ENCODE assay signal across 18 cellular contexts in genomic region chr22:34000879-34001526, GRCh38.
DNase-seq lines count a peak whose midpoint lies in the region; ATAC-seq and TF ChIP-seq lines count a peak whose summit lies in the region.
"Had no signal": no experiment of that assay in that cellular context is flagged by ENCODE, and none has a peak within 500 bp of the region (broad histone marks: within the 10 kb centered on the region; RNA-seq: fewer than 3 reads in every experiment).

No MANE protein-coding gene starts in this region.

- H3K4me1 Mint-ChIP-seq in osteocyte (ENCODE audit: unreplicated experiment), result no peaks in the 10 kb centered on the region
- H3K4me1 Mint-ChIP-seq: B cell had no signal

- H3K36me3 ChIP-seq in liver (ENCODE audit: control insufficient read depth in 4 of 4, insufficient read depth in 3 of 4, low read depth in 1 of 4, low read length in 3 of 4), result no peaks in the 10 kb centered on the region
- H3K36me3 ChIP-seq: BLaER1 treated with 17β-estradiol and CSF1 and Interleukin-3, amounts not matched to agents 10 nM and 100 nM had no signal

- ATAC-seq in left lobe of liver, result peak; percentile 73
- no peak for ATAC-seq in HG03045 (IDR thresholded peaks at IDR 0.05; ENCODE audit: unreplicated experiment)
- ATAC-seq: A549; CD8-positive, alpha-beta T cell had no signal

- peak overlapping the region in 1 of 2 donors; percentile 35 for H3K9ac ChIP-seq in liver (ENCODE audit: low read depth in 1 of 2, low read length in 2 of 2)
- H3K9ac ChIP-seq: BLaER1 treated with 17β-estradiol and CSF1 and Interleukin-3, amounts not matched to agents 10 nM and 100 nM had no signal

- peak overlapping the region in 1 of 3 donors; percentile 25 for H3K4me3 ChIP-seq in liver (ENCODE audit: low read depth in 1 of 3, low read length in 3 of 3)
- H3K4me3 ChIP-seq: A549; BLaER1 treated with 17β-estradiol and CSF1 and Interleukin-3, amounts not matched to agents 10 nM and 100 nM had no signal

- WGBS in liver, result 54% methylated on average over 2 of the region's 2 CpGs

- peaks cover 9 to 50% (median 24%) of the 10 kb centered on the region in 4 donors for H3K4me1 ChIP-seq in liver (ENCODE audit: control insufficient read depth in 4 of 4, insufficient read depth in 4 of 4, low read length in 3 of 4)
- H3K4me1 ChIP-seq: A549; BLaER1 treated with 17β-estradiol and CSF1 and Interleukin-3, amounts not matched to agents 10 nM and 100 nM; Caco-2 had no signal

- no peak overlapping the region for H3K27ac Mint-ChIP-seq in osteocyte (ENCODE audit: unreplicated experiment)
- H3K27ac Mint-ChIP-seq: B cell; CD4-positive, alpha-beta T cell; CD8-positive, alpha-beta T cell had no signal

- no peaks in the 10 kb centered on the region for H3K36me3 Mint-ChIP-seq in osteocyte (ENCODE audit: unreplicated experiment)
- H3K36me3 Mint-ChIP-seq: CD8-positive, alpha-beta T cell had no signal

- H3K27me3 ChIP-seq in liver (ENCODE audit: control insufficient read depth in 4 of 4, insufficient read depth in 4 of 4, low read length in 3 of 4), result no peaks in the 10 kb centered on the region
- H3K27me3 ChIP-seq: BLaER1 treated with 17β-estradiol and CSF1 and Interleukin-3, amounts not matched to agents 10 nM and 100 nM had no signal

- peak overlapping the region; percentile 57 to 72 for H3K27ac ChIP-seq in liver (ENCODE audit: low read depth in 1 of 2, low read length in 2 of 2)
- H3K27ac ChIP-seq: 22Rv1; A549; BLaER1 treated with 17β-estradiol and CSF1 and Interleukin-3, amounts not matched to agents 10 nM and 100 nM; C4-2B had no signal

- H3K9me3 Mint-ChIP-seq in osteocyte (ENCODE audit: unreplicated experiment), result peaks cover 49% of the 10 kb centered on the region

- DNase-seq in left lobe of liver (ENCODE audit: low spot score), result peak; percentile 74
- DNase-seq in osteocyte (ENCODE audit: extremely low spot score, unreplicated experiment), result peak; percentile 10
- no peak for DNase-seq in NCI-H82 (lab: John Stamatoyannopoulos, UW)
- DNase-seq in NCI-H1694 (lab: John Stamatoyannopoulos, UW), result no peak
- DNase-seq: AML-193; Caco-2; Calu3; CD4-positive, alpha-beta T cell; CD8-positive, alpha-beta T cell; DMS79 treated with DMSO at 0.1 percent for 48 hours; GF-D8 had no signal

- peak; percentile 31 to 34 for TF ChIP-seq RAD21 in liver (IDR thresholded peaks at IDR 0.05)

- no peaks in the 10 kb centered on the region for H3K27me3 Mint-ChIP-seq in osteocyte (ENCODE audit: unreplicated experiment)
- H3K27me3 Mint-ChIP-seq: CD4-positive, alpha-beta T cell had no signal

- no peaks in the 10 kb centered on the region for H3K9me3 ChIP-seq in liver (ENCODE audit: control insufficient read depth in 4 of 4, low read length in 3 of 4)
- H3K9me3 ChIP-seq: A549 had no signal

- no peak overlapping the region for H3K4me3 Mint-ChIP-seq in osteocyte (ENCODE audit: unreplicated experiment)
- H3K4me3 Mint-ChIP-seq: B cell; CD4-positive, alpha-beta T cell; CD8-positive, alpha-beta T cell had no signal

- TF ChIP-seq CTCF in liver (IDR thresholded peaks at IDR 0.05; ENCODE audit: low read depth, low read length, missing input control) (no peak), osteocyte (IDR thresholded peaks at IDR 0.05) (no peak)

TF ChIP-seq in liver, 16 proteins besides CTCF, POLR2A, EP300 and RAD21:
- TF ChIP-seq SP1 (IDR thresholded peaks at IDR 0.05) (peak; percentile 98), NR2F2 (IDR thresholded peaks at IDR 0.05) (no peak), GABPA (IDR thresholded peaks at IDR 0.05 in 1 of 2, conservative IDR thresholded peaks at IDR 0.05 in 1 of 2) (peak in 1 of 2 donors; percentile 11), HNF4A (conservative IDR thresholded peaks at IDR 0.05) (peak; percentile 94 to 97), HNF4G (IDR thresholded peaks at IDR 0.05) (peak; percentile 89), FOXA2 (IDR thresholded peaks at IDR 0.05) (peak; percentile 41), FOXA1 (IDR thresholded peaks at IDR 0.05) (no peak), RXRA (IDR thresholded peaks at IDR 0.05) (peak; percentile 93 to 94), EGR1 (IDR thresholded peaks at IDR 0.05; ENCODE audit: low read depth in 2 of 2) (peak in 1 of 2 donors; percentile 28), JUND (IDR thresholded peaks at IDR 0.05) (peak; percentile 79 to 81), MAX (IDR thresholded peaks at IDR 0.05) (peak; percentile 61), ATF3 (IDR thresholded peaks at IDR 0.05) (peak; percentile 81), TAF1 (conservative IDR thresholded peaks at IDR 0.05) (no peak), YY1 (IDR thresholded peaks at IDR 0.05) (peak; percentile 56)
- TF ChIP-seq, protein P1, sequence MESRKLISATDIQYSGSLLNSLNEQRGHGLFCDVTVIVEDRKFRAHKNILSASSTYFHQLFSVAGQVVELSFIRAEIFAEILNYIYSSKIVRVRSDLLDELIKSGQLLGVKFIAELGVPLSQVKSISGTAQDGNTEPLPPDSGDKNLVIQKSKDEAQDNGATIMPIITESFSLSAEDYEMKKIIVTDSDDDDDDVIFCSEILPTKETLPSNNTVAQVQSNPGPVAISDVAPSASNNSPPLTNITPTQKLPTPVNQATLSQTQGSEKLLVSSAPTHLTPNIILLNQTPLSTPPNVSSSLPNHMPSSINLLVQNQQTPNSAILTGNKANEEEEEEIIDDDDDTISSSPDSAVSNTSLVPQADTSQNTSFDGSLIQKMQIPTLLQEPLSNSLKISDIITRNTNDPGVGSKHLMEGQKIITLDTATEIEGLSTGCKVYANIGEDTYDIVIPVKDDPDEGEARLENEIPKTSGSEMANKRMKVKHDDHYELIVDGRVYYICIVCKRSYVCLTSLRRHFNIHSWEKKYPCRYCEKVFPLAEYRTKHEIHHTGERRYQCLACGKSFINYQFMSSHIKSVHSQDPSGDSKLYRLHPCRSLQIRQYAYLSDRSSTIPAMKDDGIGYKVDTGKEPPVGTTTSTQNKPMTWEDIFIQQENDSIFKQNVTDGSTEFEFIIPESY (IDR thresholded peaks at IDR 0.05), result peak; percentile 79
- TF ChIP-seq, protein P2, sequence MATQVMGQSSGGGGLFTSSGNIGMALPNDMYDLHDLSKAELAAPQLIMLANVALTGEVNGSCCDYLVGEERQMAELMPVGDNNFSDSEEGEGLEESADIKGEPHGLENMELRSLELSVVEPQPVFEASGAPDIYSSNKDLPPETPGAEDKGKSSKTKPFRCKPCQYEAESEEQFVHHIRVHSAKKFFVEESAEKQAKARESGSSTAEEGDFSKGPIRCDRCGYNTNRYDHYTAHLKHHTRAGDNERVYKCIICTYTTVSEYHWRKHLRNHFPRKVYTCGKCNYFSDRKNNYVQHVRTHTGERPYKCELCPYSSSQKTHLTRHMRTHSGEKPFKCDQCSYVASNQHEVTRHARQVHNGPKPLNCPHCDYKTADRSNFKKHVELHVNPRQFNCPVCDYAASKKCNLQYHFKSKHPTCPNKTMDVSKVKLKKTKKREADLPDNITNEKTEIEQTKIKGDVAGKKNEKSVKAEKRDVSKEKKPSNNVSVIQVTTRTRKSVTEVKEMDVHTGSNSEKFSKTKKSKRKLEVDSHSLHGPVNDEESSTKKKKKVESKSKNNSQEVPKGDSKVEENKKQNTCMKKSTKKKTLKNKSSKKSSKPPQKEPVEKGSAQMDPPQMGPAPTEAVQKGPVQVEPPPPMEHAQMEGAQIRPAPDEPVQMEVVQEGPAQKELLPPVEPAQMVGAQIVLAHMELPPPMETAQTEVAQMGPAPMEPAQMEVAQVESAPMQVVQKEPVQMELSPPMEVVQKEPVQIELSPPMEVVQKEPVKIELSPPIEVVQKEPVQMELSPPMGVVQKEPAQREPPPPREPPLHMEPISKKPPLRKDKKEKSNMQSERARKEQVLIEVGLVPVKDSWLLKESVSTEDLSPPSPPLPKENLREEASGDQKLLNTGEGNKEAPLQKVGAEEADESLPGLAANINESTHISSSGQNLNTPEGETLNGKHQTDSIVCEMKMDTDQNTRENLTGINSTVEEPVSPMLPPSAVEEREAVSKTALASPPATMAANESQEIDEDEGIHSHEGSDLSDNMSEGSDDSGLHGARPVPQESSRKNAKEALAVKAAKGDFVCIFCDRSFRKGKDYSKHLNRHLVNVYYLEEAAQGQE (IDR thresholded peaks at IDR 0.05), result no peak
TF ChIP-seq in liver: peak in this region for 12.

Comparison
In these comparisons a context has a peak if more than half of its experiments do, and no peak if none do; other contexts are left out.
1. DNase-seq: peak in left lobe of liver (single experiment) and osteocyte (single experiment); none in NCI-H82 (single experiment) and NCI-H1694 (single experiment).